In genomic region chr13:106499905-106500304, GRCh38 we compare ENCODE assay signal across 9 cellular contexts. TPM values are rescaled to one million over a fixed set of nuclear protein-coding genes. Genes with fewer than 3 reads are reported as not detected.
DNase-seq lines count a peak whose midpoint lies in the region; ATAC-seq and TF ChIP-seq lines count a peak whose summit lies in the region.
"Had no signal": no experiment of that assay in that cellular context is flagged by ENCODE, and none has a peak within 500 bp of the region (broad histone marks: within the 10 kb centered on the region; RNA-seq: fewer than 3 reads in every experiment).

No MANE protein-coding gene starts in this region.

- H3K27ac ChIP-seq in smooth muscle cell (ENCODE audit: low read depth): peak overlapping the region; percentile 45

- H3K4me3 Mint-ChIP-seq in WTC11: no peak overlapping the region
- H3K4me3 Mint-ChIP-seq in activated T-helper 17 cell treated with anti-CD3 and anti-CD28 coated beads, Interleukin-2, amount 50 U/mL, for 72 hours: no peak overlapping the region

- H3K9ac ChIP-seq in smooth muscle cell (ENCODE audit: low read depth): no peak overlapping the region

- DNase-seq in WTC11 (ENCODE audit: low spot score): no peak
- DNase-seq in smooth muscle cell (lab: John Stamatoyannopoulos, UW; ENCODE audit: unreplicated experiment): no peak
- no peak for DNase-seq in SK-N-DZ (ENCODE audit: low spot score)
- no peak for DNase-seq in RKO (ENCODE audit: low spot score)
- no peak for DNase-seq in NCI-H345 (lab: John Stamatoyannopoulos, UW)
- DNase-seq: aorta had no signal

- H3K27me3 ChIP-seq in smooth muscle cell (ENCODE audit: low read depth): no peaks in the 10 kb centered on the region

- H3K79me2 ChIP-seq in smooth muscle cell (ENCODE audit: low read depth): peaks cover 63% of the 10 kb centered on the region

- ATAC-seq in GM21367 (IDR thresholded peaks at IDR 0.05; ENCODE audit: unreplicated experiment) (peak; percentile 58), HG03469 (IDR thresholded peaks at IDR 0.05; ENCODE audit: unreplicated experiment) (peak; percentile 65), WTC11 (no peak)
- ATAC-seq in activated T-helper 17 cell treated with anti-CD3 and anti-CD28 coated beads, Interleukin-2, amount 50 U/mL, for 72 hours (replicated peaks): no peak

- no peak overlapping the region for H2AFZ ChIP-seq in smooth muscle cell (ENCODE audit: low read depth)

- peaks cover 5% of the 10 kb centered on the region; the same call in 1 of the 2 replicates for H3K36me3 Mint-ChIP-seq in WTC11
- no peaks in the 10 kb centered on the region for H3K36me3 Mint-ChIP-seq in activated T-helper 17 cell treated with anti-CD3 and anti-CD28 coated beads, Interleukin-2, amount 50 U/mL, for 72 hours (ENCODE audit: low read depth)

- H3K4me2 ChIP-seq in smooth muscle cell: peak overlapping the region; percentile 40

- no peaks in the 10 kb centered on the region for H3K9me3 ChIP-seq in smooth muscle cell (replicated peaks; ENCODE audit: low read depth)

- no peaks in the 10 kb centered on the region for H3F3A ChIP-seq in smooth muscle cell (ENCODE audit: low read depth)

- no peaks in the 10 kb centered on the region for H3K27me3 Mint-ChIP-seq in WTC11 (ENCODE audit: low read depth)
- peaks cover 46% of the 10 kb centered on the region for H3K27me3 Mint-ChIP-seq in activated T-helper 17 cell treated with anti-CD3 and anti-CD28 coated beads, Interleukin-2, amount 50 U/mL, for 72 hours

- peaks cover 51% of the 10 kb centered on the region for H3K4me1 Mint-ChIP-seq in WTC11
- no peaks in the 10 kb centered on the region for H3K4me1 Mint-ChIP-seq in activated T-helper 17 cell treated with anti-CD3 and anti-CD28 coated beads, Interleukin-2, amount 50 U/mL, for 72 hours

- POLR2A ChIA-PET in WTC11 (lab: Charles Lee): no interaction called here

- no peak overlapping the region for H3K27ac Mint-ChIP-seq in WTC11
- H3K27ac Mint-ChIP-seq in activated T-helper 17 cell treated with anti-CD3 and anti-CD28 coated beads, Interleukin-2, amount 50 U/mL, for 72 hours: no peak overlapping the region

- H3K9me3 Mint-ChIP-seq in WTC11: no peaks in the 10 kb centered on the region
- H3K9me3 Mint-ChIP-seq in activated T-helper 17 cell treated with anti-CD3 and anti-CD28 coated beads, Interleukin-2, amount 50 U/mL, for 72 hours: no peaks in the 10 kb centered on the region

- WGBS in smooth muscle cell (ENCODE audit: low lambda C conversion rate): 47% methylated on average over 4 of the region's 4 CpGs

- H3K36me3 ChIP-seq in smooth muscle cell (ENCODE audit: low read depth): no peaks in the 10 kb centered on the region

- peaks cover 4% of the 10 kb centered on the region for H4K20me1 ChIP-seq in smooth muscle cell (ENCODE audit: low read depth)

- CTCF ChIA-PET in WTC11 (lab: Charles Lee): no interaction called here

- no peak for TF ChIP-seq CTCF in WTC11 (IDR thresholded peaks at IDR 0.05)
- TF ChIP-seq CTCF in smooth muscle cell (IDR thresholded peaks at IDR 0.05; ENCODE audit: borderline replicate concordance, insufficient read depth, poor library complexity, severe bottlenecking): no peak

- peaks cover 4% of the 10 kb centered on the region for H3K4me1 ChIP-seq in smooth muscle cell (ENCODE audit: low read depth)

- no peak overlapping the region for H3K4me3 ChIP-seq in smooth muscle cell

TF ChIP-seq in WTC11, 78 proteins besides CTCF, POLR2A, EP300 and RAD21:
- TF ChIP-seq ZNF317 (CRISPR knock-in tag; IDR thresholded peaks at IDR 0.05; ENCODE audit: borderline replicate concordance, low read depth): peak; percentile 44; the same call in 1 of the 2 replicates
- TF ChIP-seq HMGA2 (CRISPR knock-in tag; IDR thresholded peaks at IDR 0.05): no peak

RNA-seq across cellular contexts. Expression of gene EFNB2, which starts 35.6 kb away (rescaled TPM):
- total RNA-seq in WTC11 (2021) (14.9 to 15.9 TPM (median 15.0 TPM) in 3 replicates), smooth muscle cell (35.0 and 42.0 TPM in 2 replicates)
- polyA plus RNA-seq in smooth muscle cell: 15.5 and 38.8 TPM in 2 replicates
- 5.8 and 5.9 TPM in 2 replicates for polyA plus RNA-seq in SK-N-DZ (2014; cell fraction: cytosol; rRNA removed)
- polyA plus RNA-seq in SK-N-DZ (2014; cell fraction: nucleus; rRNA removed): 4.6 TPM in 2 replicates
- under 1 TPM in 1 of 2 donors, not detected in 1; 0.08 TPM for total RNA-seq in activated T-helper 17 cell treated with anti-CD3 and anti-CD28 coated beads, Interleukin-2, amount 50 U/mL, for 72 hours

Comparison
In these comparisons a context has a peak if more than half of its experiments do, and no peak if none do; other contexts are left out.
1. ATAC-seq: peak in GM21367 (single experiment) and HG03469 (single experiment); none in WTC11 (single experiment) and activated T-helper 17 cell treated with anti-CD3 and anti-CD28 coated beads, Interleukin-2, amount 50 U/mL, for 72 hours (single experiment).
2. RNA of gene EFNB2, which starts 35.6 kb away (total RNA-seq): 35.0 to 42.0 TPM in smooth muscle cell and 14.9 to 15.9 TPM in WTC11; 0.08 TPM in activated T-helper 17 cell treated with anti-CD3 and anti-CD28 coated beads, Interleukin-2, amount 50 U/mL, for 72 hours; every median in the first group is over 10 times any median in the second.